ENCODE assay signal across 1 cellular context in the genomic region with DNA sequence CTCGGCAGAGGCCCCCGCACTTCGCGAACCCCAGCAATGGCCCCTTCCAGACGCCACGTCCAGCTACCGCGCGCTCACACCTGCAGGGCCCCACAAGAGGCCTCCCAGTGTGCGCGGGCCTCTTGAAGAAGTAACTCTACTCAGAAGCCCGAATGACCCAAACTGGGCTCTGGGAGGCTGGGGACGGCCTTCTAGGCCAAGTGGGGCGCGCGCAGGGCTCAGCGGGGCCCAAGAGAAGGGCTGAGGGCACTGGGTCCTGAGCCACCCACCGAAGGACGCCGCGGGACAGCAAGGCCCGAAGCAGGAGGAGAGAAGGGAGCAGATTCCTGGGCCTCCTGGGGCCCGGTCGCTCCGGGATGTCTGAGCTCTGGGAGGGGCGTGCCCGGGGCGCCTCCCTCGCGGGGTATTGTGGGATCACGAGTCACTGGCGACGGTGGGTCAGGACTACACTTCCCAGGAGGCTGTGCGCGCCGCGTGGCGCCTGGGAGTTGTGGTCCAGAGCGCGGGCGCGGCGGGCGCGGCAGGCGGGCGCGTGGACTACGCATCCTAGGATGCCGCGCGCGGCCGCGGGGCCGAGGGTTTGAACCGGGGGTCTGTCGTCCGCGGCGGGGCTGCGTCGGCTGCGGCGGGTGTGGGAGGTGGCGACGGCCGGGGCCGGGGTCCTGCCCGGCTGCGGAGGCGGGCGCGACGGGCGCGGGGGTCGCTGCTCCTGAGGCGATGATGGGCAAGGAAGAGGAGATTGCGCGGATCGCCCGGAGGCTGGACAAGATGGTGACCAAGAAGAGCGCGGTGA.
TF ChIP-seq lines count a peak whose summit lies in the region.

A gene (plus strand): TSS at position 603 of the 793 bp plus-strand sequence. CDS start 115 bp downstream, at position 718.

TF ChIP-seq in K562, 482 proteins besides CTCF, POLR2A, EP300 and RAD21 (continued from another document and continues in another):
- TF ChIP-seq, protein P1, sequence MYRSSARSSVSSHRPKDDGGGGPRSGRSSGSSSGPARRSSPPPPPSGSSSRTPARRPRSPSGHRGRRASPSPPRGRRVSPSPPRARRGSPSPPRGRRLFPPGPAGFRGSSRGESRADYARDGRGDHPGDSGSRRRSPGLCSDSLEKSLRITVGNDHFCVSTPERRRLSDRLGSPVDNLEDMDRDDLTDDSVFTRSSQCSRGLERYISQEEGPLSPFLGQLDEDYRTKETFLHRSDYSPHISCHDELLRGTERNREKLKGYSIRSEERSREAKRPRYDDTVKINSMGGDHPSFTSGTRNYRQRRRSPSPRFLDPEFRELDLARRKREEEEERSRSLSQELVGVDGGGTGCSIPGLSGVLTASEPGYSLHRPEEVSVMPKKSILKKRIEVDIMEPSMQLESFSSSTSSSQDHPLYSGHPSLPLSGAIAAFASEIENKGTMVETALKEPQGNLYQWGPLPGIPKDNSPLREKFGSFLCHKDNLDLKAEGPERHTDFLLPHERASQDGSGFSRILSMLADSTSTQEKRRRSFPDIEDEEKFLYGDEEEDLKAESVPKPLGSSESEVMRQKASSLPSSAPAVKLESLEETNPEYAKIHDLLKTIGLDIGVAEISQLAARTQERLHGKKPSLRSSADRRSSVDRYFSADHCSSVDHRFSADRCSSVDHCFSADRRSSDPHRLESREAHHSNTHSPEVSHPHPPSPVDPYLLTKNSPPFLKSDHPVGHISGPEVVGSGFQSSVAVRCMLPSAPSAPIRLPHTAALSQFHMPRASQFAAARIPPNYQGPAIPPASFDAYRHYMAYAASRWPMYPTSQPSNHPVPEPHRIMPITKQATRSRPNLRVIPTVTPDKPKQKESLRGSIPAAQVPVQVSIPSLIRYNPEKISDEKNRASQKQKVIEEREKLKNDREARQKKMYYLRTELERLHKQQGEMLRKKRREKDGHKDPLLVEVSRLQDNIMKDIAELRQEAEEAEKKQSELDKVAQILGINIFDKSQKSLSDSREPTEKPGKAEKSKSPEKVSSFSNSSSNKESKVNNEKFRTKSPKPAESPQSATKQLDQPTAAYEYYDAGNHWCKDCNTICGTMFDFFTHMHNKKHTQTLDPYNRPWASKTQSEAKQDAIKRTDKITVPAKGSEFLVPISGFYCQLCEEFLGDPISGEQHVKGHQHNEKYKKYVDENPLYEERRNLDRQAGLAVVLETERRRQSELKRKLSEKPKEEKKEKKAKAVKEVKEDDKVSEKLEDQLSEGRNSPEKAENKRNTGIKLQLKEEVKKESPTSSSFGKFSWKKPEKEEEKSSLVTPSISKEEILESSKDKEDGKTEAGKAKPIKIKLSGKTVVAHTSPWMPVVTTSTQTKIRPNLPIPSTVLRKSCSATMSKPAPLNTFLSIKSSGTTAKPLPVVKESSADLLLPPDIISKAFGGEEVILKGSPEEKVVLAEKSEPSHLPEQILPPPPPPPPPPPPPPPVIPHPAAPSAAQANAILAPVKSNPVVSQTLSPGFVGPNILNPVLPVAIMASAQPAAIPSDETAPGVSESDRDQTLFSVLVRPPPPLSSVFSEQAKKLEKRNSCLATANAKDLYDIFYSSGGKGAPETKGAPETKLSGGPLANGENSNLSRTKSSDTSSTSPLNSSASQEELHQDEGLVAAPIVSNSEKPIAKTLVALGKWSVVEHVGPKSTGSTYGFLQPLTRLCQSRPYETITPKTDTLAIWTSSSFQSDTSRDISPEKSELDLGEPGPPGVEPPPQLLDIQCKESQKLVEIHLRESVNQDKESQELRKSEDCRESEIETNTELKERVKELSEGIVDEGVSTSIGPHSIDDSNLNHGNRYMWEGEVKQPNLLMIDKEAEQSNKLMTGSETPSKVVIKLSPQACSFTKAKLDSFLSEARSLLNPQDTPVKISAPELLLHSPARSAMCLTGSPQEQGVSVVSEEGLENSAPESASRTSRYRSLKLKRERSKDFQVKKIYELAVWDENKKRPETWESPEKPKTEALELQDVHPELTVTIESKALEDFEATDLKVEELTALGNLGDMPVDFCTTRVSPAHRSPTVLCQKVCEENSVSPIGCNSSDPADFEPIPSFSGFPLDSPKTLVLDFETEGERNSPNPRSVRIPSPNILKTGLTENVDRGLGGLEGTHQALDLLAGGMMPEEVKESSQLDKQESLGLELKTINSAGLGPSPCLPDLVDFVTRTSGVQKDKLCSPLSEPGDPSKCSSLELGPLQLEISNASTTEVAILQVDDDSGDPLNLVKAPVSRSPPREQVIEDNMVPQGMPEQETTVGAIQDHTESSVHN (IDR thresholded peaks at IDR 0.05; ENCODE audit: borderline replicate concordance in 1 of 2, low read depth in 1 of 2): no peak
- TF ChIP-seq JUND (IDR thresholded peaks at IDR 0.05; ENCODE audit: borderline replicate concordance, low read depth, low read length) (peak; percentile 65; the same call in 1 of the 2 replicates), JUND (tag; IDR thresholded peaks at IDR 0.05; ENCODE audit: borderline replicate concordance, low read depth, low read length) (no peak; the same call in 2 of the 3 replicates), NONO (IDR thresholded peaks at IDR 0.05; ENCODE audit: low read depth in 2 of 2, low read length in 1 of 2) (peak in 1 of 2 experiments; percentile 60; a peak in 2 of 4 replicates), TEAD2 (tag; IDR thresholded peaks at IDR 0.05) (no peak), FOXJ2 (tag; IDR thresholded peaks at IDR 0.05) (peak; percentile 57; the same call in 1 of the 2 replicates), MTA3 (IDR thresholded peaks at IDR 0.05; ENCODE audit: borderline replicate concordance) (peak; percentile 36; the same call in 1 of the 2 replicates), MTA1 (IDR thresholded peaks at IDR 0.05; ENCODE audit: borderline replicate concordance) (no peak), FIP1L1 (IDR thresholded peaks at IDR 0.05; ENCODE audit: low read depth, low read length, poor library complexity, severe bottlenecking) (peak; percentile 20), SRF (CRISPR knock-in tag; IDR thresholded peaks at IDR 0.05) (0 out of 4 replicates have a peak, but pooled peaks of 1 of the 2 experiments have one; percentile 57), CSDE1 (IDR thresholded peaks at IDR 0.05) (no peak), ARID1B (IDR thresholded peaks at IDR 0.05) (no peak), NBN (IDR thresholded peaks at IDR 0.05; ENCODE audit: low read depth) (no peak), SIRT6 (IDR thresholded peaks at IDR 0.05; ENCODE audit: low read depth, low read length) (no peak), FUS (optimal IDR thresholded peaks at IDR 0.05; ENCODE audit: low read depth, low read length) (no peak), EWSR1 (IDR thresholded peaks at IDR 0.05; ENCODE audit: borderline replicate concordance, low read depth, partially characterized antibody) (no peak), ASH1L (IDR thresholded peaks at IDR 0.05; ENCODE audit: borderline replicate concordance, low read depth, partially characterized antibody) (no peak), EGR1 (conservative IDR thresholded peaks at IDR 0.05) (no peak), NR2C1 (IDR thresholded peaks at IDR 0.05) (no peak), NR2C1 (tag; IDR thresholded peaks at IDR 0.05) (peak; percentile 93), NR2C2 (CRISPR knock-in tag; IDR thresholded peaks at IDR 0.05) (peak; percentile 88), NR2C2 (tag; IDR thresholded peaks at IDR 0.05) (peak; percentile 98), LEF1 (IDR thresholded peaks at IDR 0.05) (no peak), DDX20 (tag; IDR thresholded peaks at IDR 0.05; ENCODE audit: low read depth) (no peak), MYBL2 (IDR thresholded peaks at IDR 0.05; ENCODE audit: low read depth) (no peak), MYBL2 (CRISPR knock-in tag; IDR thresholded peaks at IDR 0.05; ENCODE audit: borderline replicate concordance) (no peak), YBX1 (IDR thresholded peaks at IDR 0.05) (no peak)
- TF ChIP-seq, protein P2, sequence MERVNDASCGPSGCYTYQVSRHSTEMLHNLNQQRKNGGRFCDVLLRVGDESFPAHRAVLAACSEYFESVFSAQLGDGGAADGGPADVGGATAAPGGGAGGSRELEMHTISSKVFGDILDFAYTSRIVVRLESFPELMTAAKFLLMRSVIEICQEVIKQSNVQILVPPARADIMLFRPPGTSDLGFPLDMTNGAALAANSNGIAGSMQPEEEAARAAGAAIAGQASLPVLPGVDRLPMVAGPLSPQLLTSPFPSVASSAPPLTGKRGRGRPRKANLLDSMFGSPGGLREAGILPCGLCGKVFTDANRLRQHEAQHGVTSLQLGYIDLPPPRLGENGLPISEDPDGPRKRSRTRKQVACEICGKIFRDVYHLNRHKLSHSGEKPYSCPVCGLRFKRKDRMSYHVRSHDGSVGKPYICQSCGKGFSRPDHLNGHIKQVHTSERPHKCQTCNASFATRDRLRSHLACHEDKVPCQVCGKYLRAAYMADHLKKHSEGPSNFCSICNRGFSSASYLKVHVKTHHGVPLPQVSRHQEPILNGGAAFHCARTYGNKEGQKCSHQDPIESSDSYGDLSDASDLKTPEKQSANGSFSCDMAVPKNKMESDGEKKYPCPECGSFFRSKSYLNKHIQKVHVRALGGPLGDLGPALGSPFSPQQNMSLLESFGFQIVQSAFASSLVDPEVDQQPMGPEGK (CRISPR knock-in tag; IDR thresholded peaks at IDR 0.05; ENCODE audit: borderline replicate concordance): no peak
- TF ChIP-seq, protein P3, sequence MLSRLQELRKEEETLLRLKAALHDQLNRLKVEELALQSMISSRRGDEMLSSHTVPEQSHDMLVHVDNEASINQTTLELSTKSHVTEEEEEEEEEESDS (CRISPR knock-in tag; IDR thresholded peaks at IDR 0.05): no peak
- TF ChIP-seq, protein P4, sequence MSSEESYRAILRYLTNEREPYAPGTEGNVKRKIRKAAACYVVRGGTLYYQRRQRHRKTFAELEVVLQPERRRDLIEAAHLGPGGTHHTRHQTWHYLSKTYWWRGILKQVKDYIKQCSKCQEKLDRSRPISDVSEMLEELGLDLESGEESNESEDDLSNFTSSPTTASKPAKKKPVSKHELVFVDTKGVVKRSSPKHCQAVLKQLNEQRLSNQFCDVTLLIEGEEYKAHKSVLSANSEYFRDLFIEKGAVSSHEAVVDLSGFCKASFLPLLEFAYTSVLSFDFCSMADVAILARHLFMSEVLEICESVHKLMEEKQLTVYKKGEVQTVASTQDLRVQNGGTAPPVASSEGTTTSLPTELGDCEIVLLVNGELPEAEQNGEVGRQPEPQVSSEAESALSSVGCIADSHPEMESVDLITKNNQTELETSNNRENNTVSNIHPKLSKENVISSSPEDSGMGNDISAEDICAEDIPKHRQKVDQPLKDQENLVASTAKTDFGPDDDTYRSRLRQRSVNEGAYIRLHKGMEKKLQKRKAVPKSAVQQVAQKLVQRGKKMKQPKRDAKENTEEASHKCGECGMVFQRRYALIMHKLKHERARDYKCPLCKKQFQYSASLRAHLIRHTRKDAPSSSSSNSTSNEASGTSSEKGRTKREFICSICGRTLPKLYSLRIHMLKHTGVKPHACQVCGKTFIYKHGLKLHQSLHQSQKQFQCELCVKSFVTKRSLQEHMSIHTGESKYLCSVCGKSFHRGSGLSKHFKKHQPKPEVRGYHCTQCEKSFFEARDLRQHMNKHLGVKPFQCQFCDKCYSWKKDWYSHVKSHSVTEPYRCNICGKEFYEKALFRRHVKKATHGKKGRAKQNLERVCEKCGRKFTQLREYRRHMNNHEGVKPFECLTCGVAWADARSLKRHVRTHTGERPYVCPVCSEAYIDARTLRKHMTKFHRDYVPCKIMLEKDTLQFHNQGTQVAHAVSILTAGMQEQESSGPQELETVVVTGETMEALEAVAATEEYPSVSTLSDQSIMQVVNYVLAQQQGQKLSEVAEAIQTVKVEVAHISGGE (CRISPR knock-in tag; IDR thresholded peaks at IDR 0.05): peak in 1 of 3 experiments; percentile 88; a peak in 2 of 6 replicates
- TF ChIP-seq, protein P5, sequence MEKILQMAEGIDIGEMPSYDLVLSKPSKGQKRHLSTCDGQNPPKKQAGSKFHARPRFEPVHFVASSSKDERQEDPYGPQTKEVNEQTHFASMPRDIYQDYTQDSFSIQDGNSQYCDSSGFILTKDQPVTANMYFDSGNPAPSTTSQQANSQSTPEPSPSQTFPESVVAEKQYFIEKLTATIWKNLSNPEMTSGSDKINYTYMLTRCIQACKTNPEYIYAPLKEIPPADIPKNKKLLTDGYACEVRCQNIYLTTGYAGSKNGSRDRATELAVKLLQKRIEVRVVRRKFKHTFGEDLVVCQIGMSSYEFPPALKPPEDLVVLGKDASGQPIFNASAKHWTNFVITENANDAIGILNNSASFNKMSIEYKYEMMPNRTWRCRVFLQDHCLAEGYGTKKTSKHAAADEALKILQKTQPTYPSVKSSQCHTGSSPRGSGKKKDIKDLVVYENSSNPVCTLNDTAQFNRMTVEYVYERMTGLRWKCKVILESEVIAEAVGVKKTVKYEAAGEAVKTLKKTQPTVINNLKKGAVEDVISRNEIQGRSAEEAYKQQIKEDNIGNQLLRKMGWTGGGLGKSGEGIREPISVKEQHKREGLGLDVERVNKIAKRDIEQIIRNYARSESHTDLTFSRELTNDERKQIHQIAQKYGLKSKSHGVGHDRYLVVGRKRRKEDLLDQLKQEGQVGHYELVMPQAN (IDR thresholded peaks at IDR 0.05; ENCODE audit: borderline replicate concordance): no peak
- TF ChIP-seq, protein P6, sequence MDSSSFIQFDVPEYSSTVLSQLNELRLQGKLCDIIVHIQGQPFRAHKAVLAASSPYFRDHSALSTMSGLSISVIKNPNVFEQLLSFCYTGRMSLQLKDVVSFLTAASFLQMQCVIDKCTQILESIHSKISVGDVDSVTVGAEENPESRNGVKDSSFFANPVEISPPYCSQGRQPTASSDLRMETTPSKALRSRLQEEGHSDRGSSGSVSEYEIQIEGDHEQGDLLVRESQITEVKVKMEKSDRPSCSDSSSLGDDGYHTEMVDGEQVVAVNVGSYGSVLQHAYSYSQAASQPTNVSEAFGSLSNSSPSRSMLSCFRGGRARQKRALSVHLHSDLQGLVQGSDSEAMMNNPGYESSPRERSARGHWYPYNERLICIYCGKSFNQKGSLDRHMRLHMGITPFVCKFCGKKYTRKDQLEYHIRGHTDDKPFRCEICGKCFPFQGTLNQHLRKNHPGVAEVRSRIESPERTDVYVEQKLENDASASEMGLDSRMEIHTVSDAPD (CRISPR knock-in tag; IDR thresholded peaks at IDR 0.05): no peak
- TF ChIP-seq, protein P7, sequence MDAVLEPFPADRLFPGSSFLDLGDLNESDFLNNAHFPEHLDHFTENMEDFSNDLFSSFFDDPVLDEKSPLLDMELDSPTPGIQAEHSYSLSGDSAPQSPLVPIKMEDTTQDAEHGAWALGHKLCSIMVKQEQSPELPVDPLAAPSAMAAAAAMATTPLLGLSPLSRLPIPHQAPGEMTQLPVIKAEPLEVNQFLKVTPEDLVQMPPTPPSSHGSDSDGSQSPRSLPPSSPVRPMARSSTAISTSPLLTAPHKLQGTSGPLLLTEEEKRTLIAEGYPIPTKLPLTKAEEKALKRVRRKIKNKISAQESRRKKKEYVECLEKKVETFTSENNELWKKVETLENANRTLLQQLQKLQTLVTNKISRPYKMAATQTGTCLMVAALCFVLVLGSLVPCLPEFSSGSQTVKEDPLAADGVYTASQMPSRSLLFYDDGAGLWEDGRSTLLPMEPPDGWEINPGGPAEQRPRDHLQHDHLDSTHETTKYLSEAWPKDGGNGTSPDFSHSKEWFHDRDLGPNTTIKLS (IDR thresholded peaks at IDR 0.05; ENCODE audit: borderline replicate concordance, low read depth): peak; percentile 97
- TF ChIP-seq, protein P8, sequence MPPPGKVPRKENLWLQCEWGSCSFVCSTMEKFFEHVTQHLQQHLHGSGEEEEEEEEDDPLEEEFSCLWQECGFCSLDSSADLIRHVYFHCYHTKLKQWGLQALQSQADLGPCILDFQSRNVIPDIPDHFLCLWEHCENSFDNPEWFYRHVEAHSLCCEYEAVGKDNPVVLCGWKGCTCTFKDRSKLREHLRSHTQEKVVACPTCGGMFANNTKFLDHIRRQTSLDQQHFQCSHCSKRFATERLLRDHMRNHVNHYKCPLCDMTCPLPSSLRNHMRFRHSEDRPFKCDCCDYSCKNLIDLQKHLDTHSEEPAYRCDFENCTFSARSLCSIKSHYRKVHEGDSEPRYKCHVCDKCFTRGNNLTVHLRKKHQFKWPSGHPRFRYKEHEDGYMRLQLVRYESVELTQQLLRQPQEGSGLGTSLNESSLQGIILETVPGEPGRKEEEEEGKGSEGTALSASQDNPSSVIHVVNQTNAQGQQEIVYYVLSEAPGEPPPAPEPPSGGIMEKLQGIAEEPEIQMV (tag; conservative IDR thresholded peaks at IDR 0.05; ENCODE audit: low read depth): no peak
